Comparison of ENCODE assay signal across 13 cellular contexts in genomic region chr16:8818499-8819270, GRCh38. TPM values are rescaled to one million over a fixed set of nuclear protein-coding genes. Genes with fewer than 3 reads are reported as not detected.
A peak's percentile ranks its signal among the peaks of the same experiment; 100 is the strongest.
DNase-seq lines count a peak whose midpoint lies in the region; ATAC-seq and TF ChIP-seq lines count a peak whose summit lies in the region.
"Had no signal": no experiment of that assay in that cellular context is flagged by ENCODE, and none has a peak within 500 bp of the region (broad histone marks: within the 10 kb centered on the region; RNA-seq: fewer than 3 reads in every experiment).

No MANE protein-coding gene starts in this region.

- H3K23ac ChIP-seq in H9 (ENCODE audit: insufficient read length, low read depth, low read length), result no peak overlapping the region

- H3K36me3 Mint-ChIP-seq in H9 (ENCODE audit: insufficient read depth in 1 of 3, low read depth in 3 of 3), result peaks cover 54 to 89% (median 81%) of the 10 kb centered on the region in 3 experiments
- H3K36me3 Mint-ChIP-seq in stimulated activated naive CD8-positive, alpha-beta T cell treated with anti-CD3 and anti-CD28 coated beads, Interleukin-15, Interleukin-2, amounts not matched to agents 100 ng/mL and 50 ng/mL, for 24 hours (ENCODE audit: low read depth), result peaks cover 78% of the 10 kb centered on the region

- ATAC-seq in left cardiac atrium (peak; percentile 54 to 79), Right ventricle myocardium inferior (no peak), HG03469 (IDR thresholded peaks at IDR 0.05; ENCODE audit: unreplicated experiment) (peak; percentile 78)
- ATAC-seq: K562 had no signal

- H2BK15ac ChIP-seq in H9 (ENCODE audit: low read depth, low read length), result no peak overlapping the region

- no peak overlapping the region for H3T11ph ChIP-seq in H9 (ENCODE audit: low read length)

- no peaks in the 10 kb centered on the region for H3K79me2 ChIP-seq in H9 (ENCODE audit: insufficient read depth, low read length)

- H3K9me3 ChIP-seq in H9 (ENCODE audit: control insufficient read depth, low read depth, low read length) (no peaks in the 10 kb centered on the region), suprapubic skin (no peaks in the 10 kb centered on the region)
- H3K9me3 ChIP-seq: upper lobe of left lung had no signal

- H3K27ac ChIP-seq in H9 (ENCODE audit: insufficient read length, low read depth, low read length) (no peak overlapping the region), suprapubic skin (no peak overlapping the region)
- H3K27ac ChIP-seq: upper lobe of left lung had no signal

- TF ChIP-seq CTCF in H9 (conservative IDR thresholded peaks at IDR 0.05), result no peak
- TF ChIP-seq CTCF in suprapubic skin (IDR thresholded peaks at IDR 0.05), result no peak

- no peak overlapping the region for H2BK5ac ChIP-seq in H9 (ENCODE audit: insufficient read length, low read length)

- peaks cover 15 to 21% of the 10 kb centered on the region in 2 experiments for H3K4me1 Mint-ChIP-seq in H9
- peaks cover 27% of the 10 kb centered on the region for H3K4me1 Mint-ChIP-seq in stimulated activated naive CD8-positive, alpha-beta T cell treated with anti-CD3 and anti-CD28 coated beads, Interleukin-15, Interleukin-2, amounts not matched to agents 100 ng/mL and 50 ng/mL, for 24 hours (ENCODE audit: low read depth)

- H3K4me1 ChIP-seq in H9 (ENCODE audit: insufficient read depth, low read length), result no peaks in the 10 kb centered on the region
- H3K4me1 ChIP-seq in suprapubic skin, result no peaks in the 10 kb centered on the region

- H2AFZ ChIP-seq in H9 (ENCODE audit: low read length), result no peak overlapping the region

- H3K36me3 ChIP-seq in suprapubic skin, result peaks cover 75% of the 10 kb centered on the region

- H3K79me1 ChIP-seq in H9 (ENCODE audit: insufficient read depth, low read depth, low read length, poor library complexity, severe bottlenecking), result no peaks in the 10 kb centered on the region

- H3K4ac ChIP-seq in H9 (ENCODE audit: low read depth, low read length), result no peak overlapping the region

- H3K23me2 ChIP-seq in H9 (ENCODE audit: insufficient read length, low read depth, low read length, poor library complexity, severe bottlenecking), result no peaks in the 10 kb centered on the region

- no peak overlapping the region for H4K8ac ChIP-seq in H9 (replicated peaks; ENCODE audit: insufficient read length, low read depth, low read length)

- no peaks in the 10 kb centered on the region for H3K9me3 Mint-ChIP-seq in H9
- H3K9me3 Mint-ChIP-seq in stimulated activated naive CD8-positive, alpha-beta T cell treated with anti-CD3 and anti-CD28 coated beads, Interleukin-15, Interleukin-2, amounts not matched to agents 100 ng/mL and 50 ng/mL, for 24 hours, result no peaks in the 10 kb centered on the region

- H2BK20ac ChIP-seq in H9 (ENCODE audit: low read depth, low read length, poor library complexity, severe bottlenecking), result no peak overlapping the region

- H3K4me3 Mint-ChIP-seq in H9, result no peak overlapping the region
- H3K4me3 Mint-ChIP-seq in stimulated activated naive CD8-positive, alpha-beta T cell treated with anti-CD3 and anti-CD28 coated beads, Interleukin-15, Interleukin-2, amounts not matched to agents 100 ng/mL and 50 ng/mL, for 24 hours, result no peak overlapping the region

- no peak overlapping the region for H3K4me2 ChIP-seq in H9 (ENCODE audit: insufficient read depth, insufficient read length, low read length)

- H3K14ac ChIP-seq in H9 (ENCODE audit: insufficient read depth, low read length), result no peak overlapping the region

- DNase-seq in left cardiac atrium (no peak), Right ventricle myocardium inferior (ENCODE audit: missing footprints) (no peak), H9 (no peak), nucleus accumbens (lab: John Stamatoyannopoulos, UW) (no peak), NCI-H69 (lab: John Stamatoyannopoulos, UW) (no peak), suprapubic skin (ENCODE audit: low spot score in 2 of 2) (no peak)
- DNase-seq: activated naive CD4-positive, alpha-beta T cell; NCI-H526 treated with DMSO at 0.1 percent for 48 hours; stimulated activated CD4-positive, alpha-beta T cell treated with anti-CD3 and anti-CD28 coated beads, Interleukin-1b, Interleukin-23, amount 100 ng/mL, for 48 hours; upper lobe of left lung had no signal

- H3K9ac ChIP-seq in H9 (ENCODE audit: extremely low read depth, insufficient read length, low read length), result no peak overlapping the region

- no peak overlapping the region for H2BK120ac ChIP-seq in H9 (ENCODE audit: low read depth, low read length, poor library complexity, severe bottlenecking)

- H3K18ac ChIP-seq in H9 (ENCODE audit: insufficient read length, low read depth, low read length), result no peak overlapping the region

- no peak overlapping the region for H4K91ac ChIP-seq in H9 (ENCODE audit: insufficient read length, low read depth, low read length)

- no peak for TF ChIP-seq POLR2A in suprapubic skin (IDR thresholded peaks at IDR 0.05)

- H2BK12ac ChIP-seq in H9 (ENCODE audit: insufficient read length, low read depth, low read length), result no peak overlapping the region

- no peaks in the 10 kb centered on the region for H4K20me1 ChIP-seq in H9 (ENCODE audit: control insufficient read depth, insufficient read depth, insufficient read length)

- H4K5ac ChIP-seq in H9 (ENCODE audit: insufficient read length, low read depth, low read length), result no peak overlapping the region

- no CpG with 5 or more reads among the region's 10 CpGs for WGBS in H9 (ENCODE audit: extremely low coverage, insufficient read length, low lambda C conversion rate)
- 80% methylated on average over 10 of the region's 10 CpGs for WGBS in suprapubic skin

- intact Hi-C loops in left cardiac atrium (cut with DNase I) (no loop called here), Right ventricle myocardium inferior (cut with DNase I) (no loop called here)

- H3K4me3 ChIP-seq in suprapubic skin, result no peak overlapping the region
- H3K4me3 ChIP-seq: K562, upper lobe of left lung had no signal

- no peak overlapping the region for H3K56ac ChIP-seq in H9 (ENCODE audit: insufficient read length, low read depth, low read length)

- no peak for TF ChIP-seq EP300 in suprapubic skin (IDR thresholded peaks at IDR 0.05)

- peak overlapping the region; percentile 52 to 87 (median 60); a peak in 4 of 7 replicates for H3K27ac Mint-ChIP-seq in H9
- peak overlapping the region; percentile 42 for H3K27ac Mint-ChIP-seq in stimulated activated naive CD8-positive, alpha-beta T cell treated with anti-CD3 and anti-CD28 coated beads, Interleukin-15, Interleukin-2, amounts not matched to agents 100 ng/mL and 50 ng/mL, for 24 hours

- no peak overlapping the region for H2AK5ac ChIP-seq in H9 (ENCODE audit: insufficient read length, low read length)

- H3K27me3 ChIP-seq in H9 (ENCODE audit: insufficient read depth, low read length) (no peaks in the 10 kb centered on the region), suprapubic skin (no peaks in the 10 kb centered on the region)
- H3K27me3 ChIP-seq: upper lobe of left lung had no signal

- H3K27me3 Mint-ChIP-seq in H9 (ENCODE audit: low read depth), result no peaks in the 10 kb centered on the region
- H3K27me3 Mint-ChIP-seq in stimulated activated naive CD8-positive, alpha-beta T cell treated with anti-CD3 and anti-CD28 coated beads, Interleukin-15, Interleukin-2, amounts not matched to agents 100 ng/mL and 50 ng/mL, for 24 hours, result no peaks in the 10 kb centered on the region

RNA-seq across cellular contexts. Expression of gene PMM2, which starts 21.0 kb away (rescaled TPM):
- total RNA-seq in left cardiac atrium, result 10 to 100 TPM; 21.3 to 38.3 TPM
- 15.9 TPM for total RNA-seq in Right ventricle myocardium inferior
- 79.3 and 82.7 TPM in 2 replicates for total RNA-seq in H9 (2021)
- total RNA-seq in suprapubic skin, result 10 to 100 TPM; 20.0 to 33.0 (median 25.7) TPM

RNA-seq across cellular contexts. Expression of gene TMEM186, which starts 21.2 kb away (rescaled TPM):
- 10 to 100 TPM; 10.3 to 12.1 TPM for total RNA-seq in left cardiac atrium
- total RNA-seq in Right ventricle myocardium inferior, result 13.8 TPM
- 8.6 and 9.6 TPM in 2 replicates for total RNA-seq in H9 (2021)
- total RNA-seq in suprapubic skin, result 1 to 10 TPM; 3.9 to 7.0 (median 5.0) TPM

RNA-seq across cellular contexts. Expression of gene CARHSP1, which starts 50.1 kb away (rescaled TPM):
- total RNA-seq in left cardiac atrium (10 to 100 TPM; 35.5 to 37.6 TPM), Right ventricle myocardium inferior (32.7 TPM), H9 (2021) (194 and 195 TPM in 2 replicates), suprapubic skin (10 to 100 TPM; 32.7 to 60.8 (median 41.5) TPM)
